33 cellular contexts compared by ENCODE assay signal in genomic region chr2:157393350-157393749, GRCh38. TPM values are rescaled to one million over a fixed set of nuclear protein-coding genes. Genes with fewer than 3 reads are reported as not detected.
"Had no signal": no experiment of that assay in that cellular context is flagged by ENCODE, and none has a peak within 500 bp of the region (broad histone marks: within the 10 kb centered on the region; RNA-seq: fewer than 3 reads in every experiment).

No MANE protein-coding gene starts in this region.

- H3K27me3 ChIP-seq: ascending aorta, cardiac muscle cell had no signal

- H3K36me3 ChIP-seq: ascending aorta, cardiac muscle cell had no signal

- H3K4me1 ChIP-seq: ascending aorta had no signal

- ATAC-seq: activated CD8-positive, alpha-beta T cell treated with anti-CD3 and anti-CD28 coated beads for 36 hours; activated naive CD4-positive, alpha-beta T cell treated with anti-CD3 and anti-CD28 coated beads, Interleukin-2, amount 50 U/mL, for 72 hours; activated T-cell treated with anti-CD3 and anti-CD28 coated beads, Interleukin-2, amount 50 U/mL, for 4 hours; activated T-cell treated with anti-CD3 and anti-CD28 coated beads, Interleukin-2, amount 50 U/mL, for 72 hours; activated T-helper 17 cell treated with anti-CD3 and anti-CD28 coated beads, Interleukin-2, amount 50 U/mL, for 72 hours had no signal

- H3K4me3 ChIP-seq: ascending aorta, cardiac muscle cell had no signal

- H3K27ac ChIP-seq: ascending aorta, cardiac muscle cell, VCaP had no signal

- DNase-seq: activated B cell treated with CpG ODN at 0.5 μM for 24 hours; activated CD4-positive, alpha-beta memory T cell treated with anti-CD3 and anti-CD28 coated beads for 36 hours; activated CD4-positive, alpha-beta T cell treated with anti-CD3 and anti-CD28 coated beads for 4 hours; activated CD4-positive, alpha-beta T cell treated with anti-CD3 and anti-CD28 coated beads, Interleukin-2, amount 10 ng/mL, durations not matched to agents 24 days and 14 days; activated CD4-positive, alpha-beta T cell treated with anti-CD3 and anti-CD28 coated beads, Interleukin-2, amount 50 U/mL, for 1 hour; activated CD4-positive, alpha-beta T cell treated with anti-CD3 and anti-CD28 coated beads, Interleukin-2, amount 50 U/mL, for 4 hours; activated CD4-positive, CD25-positive, alpha-beta regulatory T cell treated with anti-CD3 and anti-CD28 coated beads, Interleukin-2, amount 50 U/mL, for 72 hours; activated CD8-positive, alpha-beta memory T cell treated with anti-CD3 and anti-CD28 coated beads, Interleukin-2, amount 50 U/mL, for 4 hours; activated CD8-positive, alpha-beta T cell treated with anti-CD3 and anti-CD28 coated beads for 36 hours; activated effector memory CD4-positive, alpha-beta T cell treated with anti-CD3 and anti-CD28 coated beads, Interleukin-2, amount 50 U/mL, for 16 hours; activated gamma-delta T cell treated with Interleukin-2 at 50 U/mL for 16 hours; activated naive CD4-positive, alpha-beta T cell; activated naive CD4-positive, alpha-beta T cell treated with anti-CD3 and anti-CD28 coated beads for 36 hours; activated naive CD4-positive, alpha-beta T cell treated with anti-CD3 and anti-CD28 coated beads, Interleukin-2, amount 50 U/mL, for 16 hours; activated naive CD8-positive, alpha-beta T cell treated with anti-CD3 and anti-CD28 coated beads for 36 hours; activated T-cell treated with anti-CD3 and anti-CD28 coated beads for 4 hours; activated T-cell treated with anti-CD3 and anti-CD28 coated beads, Interleukin-2, amount 50 U/mL, for 1 hour; activated T-cell treated with anti-CD3 and anti-CD28 coated beads, Interleukin-2, amount 50 U/mL, for 4 hours; activated T-cell treated with anti-CD3 and anti-CD28 coated beads, Interleukin-2, amount 50 U/mL, for 72 hours; amygdala; anterior cingulate cortex; caudate nucleus; cerebellar nuclear complex; T-helper 1 cell; T-helper 2 cell; T-helper 9 cell had no signal

- FAIRE-seq: bronchial epithelial cell, TTC549 had no signal

RNA-seq across cellular contexts. Expression of gene CYTIP, which starts 50.5 kb away (rescaled TPM):
- total RNA-seq: bronchial epithelial cell, cardiac muscle cell had no signal
- polyA plus RNA-seq: cardiac muscle cell had no signal
